Comparison of ENCODE assay signal across 25 cellular contexts in the genomic region with DNA sequence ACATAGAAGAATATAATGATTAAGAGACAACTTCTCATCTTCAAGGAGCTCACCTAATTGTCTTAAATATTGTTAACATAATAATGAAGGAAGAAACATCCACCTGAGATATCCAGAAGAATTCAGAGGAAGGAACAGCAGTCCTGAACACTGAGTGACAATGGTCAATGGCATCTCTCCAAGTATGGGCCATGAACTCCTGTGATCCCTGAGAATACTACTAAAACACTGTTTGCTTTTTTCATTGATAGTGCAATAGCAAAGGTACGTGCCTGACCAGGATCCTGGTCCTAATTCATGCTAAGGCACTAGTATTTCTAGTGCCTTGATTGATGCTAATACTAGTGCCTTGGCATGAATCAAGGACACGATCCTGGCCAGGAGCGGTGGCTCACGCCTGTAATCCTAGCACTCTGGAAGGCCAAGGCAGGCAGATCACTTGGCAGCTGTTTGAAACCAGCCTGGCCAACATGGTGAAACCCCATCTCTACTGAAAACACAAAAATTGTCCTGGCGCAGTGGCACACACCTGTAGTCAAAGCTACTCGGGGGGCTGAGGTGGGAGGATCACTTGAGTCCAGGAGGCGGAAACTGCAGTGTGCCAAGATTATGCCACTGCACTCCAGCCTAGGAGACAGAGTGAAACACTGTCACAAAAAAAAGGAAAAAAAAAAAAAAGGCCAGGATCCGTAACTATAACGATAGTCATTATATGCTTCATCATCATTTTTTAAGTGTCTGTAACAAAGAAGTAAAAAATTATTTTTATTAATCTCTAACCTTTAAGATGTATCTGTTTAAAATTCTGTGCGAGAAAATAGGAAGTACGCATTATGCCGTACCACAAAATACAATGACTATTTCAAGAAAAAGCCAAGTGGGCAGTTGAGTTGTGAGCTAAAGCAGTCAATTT. TPM values are rescaled to one million over a fixed set of nuclear protein-coding genes. Genes with fewer than 3 reads are reported as not detected.
A peak's percentile ranks its signal among the peaks of the same experiment; 100 is the strongest.
DNase-seq lines count a peak whose midpoint lies in the region; ATAC-seq and TF ChIP-seq lines count a peak whose summit lies in the region.
"Had no signal": no experiment of that assay in that cellular context is flagged by ENCODE, and none has a peak within 500 bp of the region (broad histone marks: within the 10 kb centered on the region; RNA-seq: fewer than 3 reads in every experiment).

No MANE protein-coding gene starts in this region.

- H3K9me3 Mint-ChIP-seq in natural killer cell: no peaks in the 10 kb centered on the region
- no peaks in the 10 kb centered on the region for H3K9me3 Mint-ChIP-seq in natural killer cell treated with Interleukin-12 subunit alpha and Interleukin-12 subunit beta and Interleukin-15 and Interleukin-18, amount 100 ng/mL, for 72 hours
- H3K9me3 Mint-ChIP-seq: activated naive CD4-positive, alpha-beta T cell treated with anti-CD3 and anti-CD28 coated beads, Interleukin-2, amount 50 U/mL, for 24 hours; CD8-positive, alpha-beta T cell; mesothelial cell of epicardium; neural progenitor cell had no signal

- no peak overlapping the region for H3K4me3 ChIP-seq in body of pancreas
- H3K4me3 ChIP-seq in brain microvascular endothelial cell (ENCODE audit: low read depth, low read length): no peak overlapping the region
- H3K4me3 ChIP-seq: colonic mucosa, HAP-1, neural progenitor cell, thoracic aorta had no signal

- no peaks in the 10 kb centered on the region for H3K27me3 Mint-ChIP-seq in natural killer cell (ENCODE audit: low read depth in 2 of 2)
- H3K27me3 Mint-ChIP-seq in natural killer cell treated with Interleukin-12 subunit alpha and Interleukin-12 subunit beta and Interleukin-15 and Interleukin-18, amount 100 ng/mL, for 72 hours: no peaks in the 10 kb centered on the region
- H3K27me3 Mint-ChIP-seq: activated naive CD4-positive, alpha-beta T cell treated with anti-CD3 and anti-CD28 coated beads, Interleukin-2, amount 50 U/mL, for 24 hours had no signal

- H3K4me1 Mint-ChIP-seq in natural killer cell: peaks cover 29 to 30% of the 10 kb centered on the region in 2 donors
- peaks cover 16 to 18% of the 10 kb centered on the region in 2 donors for H3K4me1 Mint-ChIP-seq in natural killer cell treated with Interleukin-12 subunit alpha and Interleukin-12 subunit beta and Interleukin-15 and Interleukin-18, amount 100 ng/mL, for 72 hours (ENCODE audit: low read depth in 2 of 2)

- peaks cover 9% of the 10 kb centered on the region for H3K4me1 ChIP-seq in body of pancreas
- H3K4me1 ChIP-seq: colonic mucosa, HAP-1, neural progenitor cell had no signal

- H3K4me3 Mint-ChIP-seq in natural killer cell: no peak overlapping the region
- H3K4me3 Mint-ChIP-seq in natural killer cell treated with Interleukin-12 subunit alpha and Interleukin-12 subunit beta and Interleukin-15 and Interleukin-18, amount 100 ng/mL, for 72 hours: no peak overlapping the region
- H3K4me3 Mint-ChIP-seq: activated CD8-positive, alpha-beta T cell treated with anti-CD3 and anti-CD28 coated beads, Interleukin-2, amount 10 ng/mL, durations not matched to agents 7 days and 5 days; activated naive CD4-positive, alpha-beta T cell treated with anti-CD3 and anti-CD28 coated beads, Interleukin-2, amount 50 U/mL, for 24 hours; CD8-positive, alpha-beta T cell; mesothelial cell of epicardium; neural progenitor cell had no signal

- intact Hi-C loops in natural killer cell (cut with micrococcal nuclease) (loop anchor here (5.0 to 10.0 kb wide), 2 partner anchors 187 to 325 kb away; partner anchors contain the start of gene KMT2E), body of pancreas (cut with DNase I) (no loop called here)

- WGBS in body of pancreas, 2 donors: 59% methylated on average over 12 of the region's 12 CpGs

- peak overlapping the region; percentile 38 to 44 for H3K27ac Mint-ChIP-seq in natural killer cell
- H3K27ac Mint-ChIP-seq in natural killer cell treated with Interleukin-12 subunit alpha and Interleukin-12 subunit beta and Interleukin-15 and Interleukin-18, amount 100 ng/mL, for 72 hours: peak overlapping the region in 1 of 2 donors; percentile 61
- H3K27ac Mint-ChIP-seq: activated CD8-positive, alpha-beta T cell treated with anti-CD3 and anti-CD28 coated beads, Interleukin-2, amount 10 ng/mL, durations not matched to agents 7 days and 5 days; activated naive CD4-positive, alpha-beta T cell treated with anti-CD3 and anti-CD28 coated beads, Interleukin-2, amount 50 U/mL, for 24 hours; CD8-positive, alpha-beta T cell; neural progenitor cell had no signal

- H3K27me3 ChIP-seq in body of pancreas (no peaks in the 10 kb centered on the region), brain microvascular endothelial cell (replicated peaks) (no peaks in the 10 kb centered on the region)
- H3K27me3 ChIP-seq: colonic mucosa, neural progenitor cell had no signal

- TF ChIP-seq CTCF in natural killer cell (IDR thresholded peaks at IDR 0.05) (no peak), body of pancreas (IDR thresholded peaks at IDR 0.05) (no peak), brain microvascular endothelial cell (IDR thresholded peaks at IDR 0.05; ENCODE audit: low read depth, low read length, missing control alignments) (no peak)

- ATAC-seq in natural killer cell: no peak
- no peak for ATAC-seq in natural killer cell treated with Interleukin-12 subunit alpha and Interleukin-12 subunit beta and Interleukin-15 and Interleukin-18, amount 100 ng/mL, for 72 hours
- ATAC-seq in body of pancreas: peak; percentile 52
- ATAC-seq: activated CD4-positive, CD25-positive, alpha-beta regulatory T cell treated with anti-CD3 and anti-CD28 coated beads, Interleukin-2, amount 50 U/mL, for 24 hours; activated CD8-positive, alpha-beta T cell treated with anti-CD3 and anti-CD28 coated beads, Interleukin-2, amount 10 ng/mL, durations not matched to agents 7 days and 5 days; CD8-positive, alpha-beta T cell had no signal

- H3K27ac ChIP-seq in body of pancreas (peak overlapping the region in 1 of 4 donors; percentile 36), brain microvascular endothelial cell (no peak overlapping the region)
- H3K27ac ChIP-seq: colonic mucosa, neural progenitor cell, thoracic aorta had no signal

- no peaks in the 10 kb centered on the region for H3K9me3 ChIP-seq in body of pancreas
- H3K9me3 ChIP-seq: colonic mucosa, HAP-1, thoracic aorta had no signal

- no peak for TF ChIP-seq POLR2A in body of pancreas (IDR thresholded peaks at IDR 0.05)

- DNase-seq in natural killer cell (no peak), body of pancreas (peak; percentile 40 to 64 (median 52)), myocyte (ENCODE audit: low read depth) (peak; percentile 21), brain microvascular endothelial cell (no peak), activated gamma-delta T cell treated with Interleukin-2 at 50 U/mL for 16 hours (no peak)
- DNase-seq in natural killer cell treated with Interleukin-12 subunit alpha and Interleukin-12 subunit beta and Interleukin-15 and Interleukin-18, amount 100 ng/mL, for 72 hours (ENCODE audit: low spot score): no peak
- no peak for DNase-seq in stimulated activated CD4-positive, alpha-beta T cell treated with anti-CD3 and anti-CD28 coated beads, Interleukin-4, amount 100 ng/mL, for 1 hour
- no peak for DNase-seq in stimulated activated CD4-positive, alpha-beta T cell treated with anti-CD3 and anti-CD28 coated beads, Interleukin-12 subunit alpha, Interleukin-12 subunit beta, amount 100 ng/mL, for 4 hours
- DNase-seq: activated CD8-positive, alpha-beta T cell treated with anti-CD3 and anti-CD28 coated beads, Interleukin-2, amount 10 ng/mL, durations not matched to agents 7 days and 5 days; activated T-cell treated with anti-CD3 and anti-CD28 coated beads, Interleukin-2, amount 50 U/mL, for 48 hours; CD8-positive, alpha-beta T cell; colonic mucosa; glutamatergic neuron; KBM-7; left cardiac atrium; MV-4-11; NCI-H187 treated with DMSO at 0.1 percent for 48 hours; NCI-H345; T-helper 9 cell had no signal

- H3K36me3 Mint-ChIP-seq in natural killer cell: no peaks in the 10 kb centered on the region
- no peaks in the 10 kb centered on the region for H3K36me3 Mint-ChIP-seq in natural killer cell treated with Interleukin-12 subunit alpha and Interleukin-12 subunit beta and Interleukin-15 and Interleukin-18, amount 100 ng/mL, for 72 hours
- H3K36me3 Mint-ChIP-seq: activated naive CD4-positive, alpha-beta T cell treated with anti-CD3 and anti-CD28 coated beads, Interleukin-2, amount 50 U/mL, for 24 hours; CD8-positive, alpha-beta T cell; mesothelial cell of epicardium; neural progenitor cell had no signal

- in situ Hi-C loops in brain microvascular endothelial cell (cut with HindIII; ENCODE audit: low pct_ligation_motif_present, low sequenced_read_pairs): no loop called here

- H3K36me3 ChIP-seq in body of pancreas (replicated peaks in 1 of 2; ENCODE audit: insufficient read depth in 1 of 2, low read depth in 2 of 2): no peaks in the 10 kb centered on the region
- H3K36me3 ChIP-seq in brain microvascular endothelial cell (replicated peaks): no peaks in the 10 kb centered on the region
- H3K36me3 ChIP-seq: colonic mucosa, HAP-1, neural progenitor cell, thoracic aorta had no signal

RNA-seq across cellular contexts. Expression of gene SRPK2, which starts 49.1 kb away (rescaled TPM):
- total RNA-seq in natural killer cell: 100 to 1,000 TPM; 103 to 121 (median 108) TPM
- 10 to 100 TPM; 39.1 to 47.3 TPM for total RNA-seq in natural killer cell treated with Interleukin-12 subunit alpha and Interleukin-12 subunit beta and Interleukin-15 and Interleukin-18, amount 100 ng/mL, for 72 hours
- 10 to 100 TPM; 23.4 to 31.1 TPM for total RNA-seq in body of pancreas
- 69.8 and 71.4 TPM in 2 replicates for total RNA-seq in myocyte
- 44.8 TPM for polyA plus RNA-seq in myocyte (2012)

Comparison
In these comparisons a context has a peak if more than half of its experiments do, and no peak if none do; other contexts are left out.
1. DNase-seq: peak in body of pancreas (4 of 4) and myocyte (single experiment); none in natural killer cell (single experiment), natural killer cell treated with Interleukin-12 subunit alpha and Interleukin-12 subunit beta and Interleukin-15 and Interleukin-18, amount 100 ng/mL, for 72 hours (single experiment), brain microvascular endothelial cell (single experiment), stimulated activated CD4-positive, alpha-beta T cell treated with anti-CD3 and anti-CD28 coated beads, Interleukin-4, amount 100 ng/mL, for 1 hour (single experiment), stimulated activated CD4-positive, alpha-beta T cell treated with anti-CD3 and anti-CD28 coated beads, Interleukin-12 subunit alpha, Interleukin-12 subunit beta, amount 100 ng/mL, for 4 hours (single experiment) and activated gamma-delta T cell treated with Interleukin-2 at 50 U/mL for 16 hours (single experiment).